Comparison of ENCODE assay signal across 30 cellular contexts in genomic region chr5:106093149-106093548, GRCh38.
"Had no signal": no experiment of that assay in that cellular context is flagged by ENCODE, and none has a peak within 500 bp of the region (broad histone marks: within the 10 kb centered on the region; RNA-seq: fewer than 3 reads in every experiment).

No MANE protein-coding gene starts in this region.

- H3K9me3 ChIP-seq: gastroesophageal sphincter, pancreas, prostate gland, thyroid gland had no signal

- H3K4me3 ChIP-seq: gastroesophageal sphincter, pancreas, prostate gland, smooth muscle cell, thyroid gland had no signal

- DNase-seq: activated B cell treated with CpG ODN at 0.5 μM for 24 hours; activated CD4-positive, alpha-beta T cell treated with anti-CD3 and anti-CD28 coated beads, Interleukin-2, amount 50 U/mL, for 1 hour; activated CD8-positive, alpha-beta T cell treated with anti-CD3 and anti-CD28 coated beads for 36 hours; activated gamma-delta T cell treated with Interleukin-2 at 50 U/mL for 16 hours; activated naive CD4-positive, alpha-beta T cell treated with anti-CD3 and anti-CD28 coated beads, Interleukin-2, amount 50 U/mL, for 16 hours; activated T-cell treated with anti-CD3 and anti-CD28 coated beads, Interleukin-2, amount 50 U/mL, for 4 hours; amygdala; dermis blood vessel endothelial cell; effector CD8-positive, alpha-beta T cell; erythroblast; hippocampal formation; left cardiac atrium; left ventricle myocardium superior; naive thymus-derived CD4-positive, alpha-beta T cell; nucleus accumbens; pancreas; stimulated activated CD4-positive, alpha-beta T cell treated with anti-CD3 and anti-CD28 coated beads, Interleukin-1b, Interleukin-23, amount 100 ng/mL, for 48 hours; stimulated activated CD4-positive, alpha-beta T cell treated with anti-CD3 and anti-CD28 coated beads, Interleukin-4, amount 100 ng/mL, for 4 hours; stimulated activated CD8-positive, alpha-beta memory T cell treated with anti-CD3 and anti-CD28 coated beads, Interleukin-4, amount 100 ng/mL, for 48 hours; stimulated activated naive CD8-positive, alpha-beta T cell treated with anti-CD3 and anti-CD28 coated beads, Interleukin-15, amount 100 ng/mL, for 72 hours; substantia nigra; thyroid gland had no signal

- H3K27ac ChIP-seq: gastroesophageal sphincter, pancreas, prostate gland, thyroid gland had no signal

- FAIRE-seq: colon, endometrium, keratinocyte, pancreas had no signal

- ATAC-seq: activated CD8-positive, alpha-beta T cell treated with anti-CD3 and anti-CD28 coated beads for 36 hours; activated T-cell treated with anti-CD3 and anti-CD28 coated beads, Interleukin-2, amount 50 U/mL, for 4 hours; activated T-helper 17 cell treated with anti-CD3 and anti-CD28 coated beads, Interleukin-2, amount 50 U/mL, for 72 hours; gastroesophageal sphincter; left cardiac atrium; left ventricle myocardium superior; naive thymus-derived CD4-positive, alpha-beta T cell; pancreas; stimulated activated memory B cell treated with anti-CD40 and anti-IgM and Interleukin-4, amounts not matched to agents 10 μg/mL and 1 μg/mL and 100 μg/mL, for 72 hours; stimulated activated naive CD8-positive, alpha-beta T cell treated with anti-CD3 and anti-CD28 coated beads, Interleukin-15, amount 100 ng/mL, for 72 hours had no signal

- H3K27me3 ChIP-seq: gastroesophageal sphincter, pancreas, thyroid gland had no signal

- H3K4me2 ChIP-seq: smooth muscle cell had no signal

- H3K36me3 ChIP-seq: gastroesophageal sphincter, pancreas, prostate gland, thyroid gland had no signal

- H3K4me1 ChIP-seq: gastroesophageal sphincter, pancreas, prostate gland, thyroid gland had no signal
